Comparison of ENCODE assay signal across 7 cellular contexts in the genomic region with DNA sequence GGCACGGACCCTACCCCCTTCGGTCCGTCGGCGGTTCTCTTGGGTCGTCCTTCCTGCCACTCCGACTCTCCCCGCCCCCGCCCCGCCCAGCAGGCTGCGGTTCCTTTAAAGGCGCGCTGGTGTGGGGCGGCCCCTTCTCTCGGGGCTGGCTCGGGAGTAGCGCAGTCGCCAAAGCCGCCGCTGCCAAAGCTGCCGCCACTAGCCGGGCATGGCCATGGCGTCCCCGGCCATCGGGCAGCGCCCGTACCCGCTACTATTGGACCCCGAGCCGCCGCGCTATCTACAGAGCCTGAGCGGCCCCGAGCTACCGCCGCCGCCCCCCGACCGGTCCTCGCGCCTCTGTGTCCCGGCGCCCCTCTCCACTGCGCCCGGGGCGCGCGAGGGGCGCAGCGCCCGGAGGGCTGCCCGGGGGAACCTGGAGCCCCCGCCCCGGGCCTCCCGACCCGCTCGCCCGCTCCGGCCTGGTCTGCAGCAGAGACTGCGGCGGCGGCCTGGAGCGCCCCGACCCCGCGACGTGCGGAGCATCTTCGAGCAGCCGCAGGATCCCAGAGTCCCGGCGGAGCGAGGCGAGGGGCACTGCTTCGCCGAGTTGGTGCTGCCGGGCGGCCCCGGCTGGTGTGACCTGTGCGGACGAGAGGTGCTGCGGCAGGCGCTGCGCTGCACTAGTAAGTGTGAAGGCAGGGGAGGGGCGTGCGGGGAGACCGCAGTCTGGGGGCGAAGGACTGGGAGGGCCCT. TPM values are rescaled to one million over a fixed set of nuclear protein-coding genes. Genes with fewer than 3 reads are reported as not detected.
DNase-seq lines count a peak whose midpoint lies in the region; ATAC-seq and TF ChIP-seq lines count a peak whose summit lies in the region.

A gene with protein sequence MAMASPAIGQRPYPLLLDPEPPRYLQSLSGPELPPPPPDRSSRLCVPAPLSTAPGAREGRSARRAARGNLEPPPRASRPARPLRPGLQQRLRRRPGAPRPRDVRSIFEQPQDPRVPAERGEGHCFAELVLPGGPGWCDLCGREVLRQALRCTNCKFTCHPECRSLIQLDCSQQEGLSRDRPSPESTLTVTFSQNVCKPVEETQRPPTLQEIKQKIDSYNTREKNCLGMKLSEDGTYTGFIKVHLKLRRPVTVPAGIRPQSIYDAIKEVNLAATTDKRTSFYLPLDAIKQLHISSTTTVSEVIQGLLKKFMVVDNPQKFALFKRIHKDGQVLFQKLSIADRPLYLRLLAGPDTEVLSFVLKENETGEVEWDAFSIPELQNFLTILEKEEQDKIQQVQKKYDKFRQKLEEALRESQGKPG (plus strand): TSS at position 137 of the 735 bp plus-strand sequence. CDS start 72 bp downstream, at position 209.

- no peak within 1 kb of the TSS for H2BK15ac ChIP-seq in neuronal stem cell (ENCODE audit: low read length)

- no peaks in the 10 kb centered on the region for H3K9me3 Mint-ChIP-seq in activated T-helper 17 cell treated with anti-CD3 and anti-CD28 coated beads, Interleukin-2, amount 50 U/mL, for 72 hours

- H3K4ac ChIP-seq in neuronal stem cell (ENCODE audit: low read length), result no peak within 1 kb of the TSS

- peak within 1 kb of the TSS; percentile 70 for H3K27ac Mint-ChIP-seq in activated T-helper 17 cell treated with anti-CD3 and anti-CD28 coated beads, Interleukin-2, amount 50 U/mL, for 72 hours

- peak within 1 kb of the TSS; percentile 73 for H3K4me3 Mint-ChIP-seq in activated T-helper 17 cell treated with anti-CD3 and anti-CD28 coated beads, Interleukin-2, amount 50 U/mL, for 72 hours

- no peaks in the 10 kb centered on the region for H3K36me3 Mint-ChIP-seq in activated T-helper 17 cell treated with anti-CD3 and anti-CD28 coated beads, Interleukin-2, amount 50 U/mL, for 72 hours (ENCODE audit: low read depth)

- no peaks in the 10 kb centered on the region for H3K9me2 ChIP-seq in PC-3 (replicated peaks; ENCODE audit: low read length)

- H3K9ac ChIP-seq in PC-3 (ENCODE audit: low read length), result peak within 1 kb of the TSS; percentile 20; the same call in 1 of the 2 replicates
- no peak within 1 kb of the TSS for H3K9ac ChIP-seq in neuronal stem cell (ENCODE audit: low read depth, low read length, poor library complexity)

- H2AFZ ChIP-seq in PC-3 (ENCODE audit: low read length) (peak within 1 kb of the TSS; percentile 66), neuronal stem cell (ENCODE audit: low read length) (peak within 1 kb of the TSS; percentile 70)

- no peaks in the 10 kb centered on the region for H4K20me1 ChIP-seq in PC-3 (ENCODE audit: low read length)

- DNase-seq in PC-3 (peak; percentile 90), fibroblast of villous mesenchyme (ENCODE audit: low read depth) (peak; percentile 66), neuronal stem cell (ENCODE audit: low spot score) (peak; percentile 40), substantia nigra (lab: John Stamatoyannopoulos, UW) (peak in 38 of 49 donors; percentile 7 to 73 (median 28))

- no peaks in the 10 kb centered on the region for H3K27me3 ChIP-seq in PC-3 (ENCODE audit: low read length)
- H3K27me3 ChIP-seq in neuronal stem cell (ENCODE audit: control insufficient read depth in 3 of 3, insufficient read depth in 3 of 3, low read depth in 1 of 3, low read length in 3 of 3), result peaks cover 11 to 92% (median 47%) of the 10 kb centered on the region in 3 experiments

- intact Hi-C loops in PC-3 (cut with micrococcal nuclease), result loop anchor here (5.0 kb wide), 1 partner anchor 155 kb away; no protein-coding TSS in a partner anchor

- H2BK5ac ChIP-seq in neuronal stem cell (ENCODE audit: low read length), result no peak within 1 kb of the TSS

- BruUV-seq in PC-3 (replicated peaks; lab: Mats Ljungman, UMichigan), result no TSS peak

- no peak within 1 kb of the TSS for H2BK120ac ChIP-seq in neuronal stem cell (ENCODE audit: low read depth, low read length)

- ATAC-seq in GM18907 (IDR thresholded peaks at IDR 0.05; ENCODE audit: unreplicated experiment), result peak; percentile 59
- ATAC-seq in HG03064 (IDR thresholded peaks at IDR 0.05; ENCODE audit: low read depth, unreplicated experiment), result peak; percentile 44
- peak; percentile 71 for ATAC-seq in PC-3
- peak; percentile 71 for ATAC-seq in activated T-helper 17 cell treated with anti-CD3 and anti-CD28 coated beads, Interleukin-2, amount 50 U/mL, for 72 hours (replicated peaks)

- no peaks in the 10 kb centered on the region for H3K9me3 ChIP-seq in PC-3 (ENCODE audit: low read length)
- H3K9me3 ChIP-seq in neuronal stem cell (replicated peaks in 1 of 2; ENCODE audit: control insufficient read depth in 2 of 2, insufficient read depth in 1 of 2, low read depth in 1 of 2, low read length in 2 of 2), result no peaks in the 10 kb centered on the region

- peak within 1 kb of the TSS; percentile 31 for H3K23ac ChIP-seq in neuronal stem cell (ENCODE audit: low read depth, low read length, poor library complexity)

- H3F3A ChIP-seq in PC-3 (ENCODE audit: low read length, unreplicated experiment), result no peaks in the 10 kb centered on the region

- peak within 1 kb of the TSS; percentile 86 for H3K4me2 ChIP-seq in PC-3 (ENCODE audit: low read length)
- peak within 1 kb of the TSS; percentile 73 for H3K4me2 ChIP-seq in neuronal stem cell (ENCODE audit: insufficient read depth, low read length, poor library complexity, severe bottlenecking)

- WGBS in neuronal stem cell (ENCODE audit: extremely low coverage in 2 of 2, insufficient read length in 2 of 2, insufficient replicate concordance in 1 of 2), 2 donors, result no CpG with 5 or more reads among the region's 88 CpGs

- CTCF ChIA-PET in PC-3 (lab: Charles Lee), result interaction anchor here (0.6 kb wide), 1 partner anchor 33 kb away, joined by 3 read pairs; no protein-coding TSS in a partner anchor

- peaks cover 20% of the 10 kb centered on the region for H3K27me3 Mint-ChIP-seq in activated T-helper 17 cell treated with anti-CD3 and anti-CD28 coated beads, Interleukin-2, amount 50 U/mL, for 72 hours

- H2BK12ac ChIP-seq in neuronal stem cell (ENCODE audit: low read length), result no peak within 1 kb of the TSS

- peaks cover 51% of the 10 kb centered on the region for H3K4me1 ChIP-seq in PC-3 (ENCODE audit: insufficient read depth, low read length)
- H3K4me1 ChIP-seq in neuronal stem cell (ENCODE audit: control insufficient read depth in 2 of 2, insufficient read depth in 1 of 2, low read depth in 1 of 2, low read length in 2 of 2), result peaks cover 5 to 13% of the 10 kb centered on the region in 2 donors

- H3K14ac ChIP-seq in neuronal stem cell (ENCODE audit: low read length), result no peak within 1 kb of the TSS

- H3K79me2 ChIP-seq in PC-3 (ENCODE audit: low read length), result no peaks in the 10 kb centered on the region

- no peak within 1 kb of the TSS for H4K91ac ChIP-seq in neuronal stem cell (ENCODE audit: low read depth, low read length, poor library complexity)

- POLR2A ChIA-PET in PC-3 (lab: Charles Lee; ENCODE audit: unreplicated experiment), result no interaction called here

- TF ChIP-seq CTCF in PC-3 (conservative IDR thresholded peaks at IDR 0.05; ENCODE audit: low read depth, low read length), result no peak
- no peak for TF ChIP-seq CTCF in fibroblast of villous mesenchyme (IDR thresholded peaks at IDR 0.05; ENCODE audit: insufficient read depth, low read depth, low read length)

- H3K18ac ChIP-seq in neuronal stem cell (ENCODE audit: low read length), result peak within 1 kb of the TSS; percentile 68

- H4K8ac ChIP-seq in neuronal stem cell (ENCODE audit: low read depth, low read length), result no peak within 1 kb of the TSS

- H3K36me3 ChIP-seq in PC-3 (ENCODE audit: low read depth, low read length), result no peaks in the 10 kb centered on the region
- no peaks in the 10 kb centered on the region for H3K36me3 ChIP-seq in neuronal stem cell (replicated peaks in 1 of 2; ENCODE audit: control insufficient read depth in 2 of 2, insufficient read depth in 2 of 2, low read length in 2 of 2)

- no peaks in the 10 kb centered on the region for H3K79me1 ChIP-seq in neuronal stem cell (ENCODE audit: low read depth, low read length)

- H3K4me1 Mint-ChIP-seq in activated T-helper 17 cell treated with anti-CD3 and anti-CD28 coated beads, Interleukin-2, amount 50 U/mL, for 72 hours, result peaks cover 27% of the 10 kb centered on the region

- H3K27ac ChIP-seq in PC-3 (ENCODE audit: low read length) (no peak within 1 kb of the TSS), neuronal stem cell (replicated peaks; ENCODE audit: low read length) (no peak within 1 kb of the TSS), substantia nigra (ENCODE audit: low read depth, low read length, poor library complexity, severe bottlenecking) (no peak within 1 kb of the TSS)

- H3K4me3 ChIP-seq in PC-3 (ENCODE audit: low read length), result peak within 1 kb of the TSS; percentile 69
- H3K4me3 ChIP-seq in fibroblast of villous mesenchyme (ENCODE audit: low read depth, low read length), result peak within 1 kb of the TSS; percentile 60
- H3K4me3 ChIP-seq in neuronal stem cell (ENCODE audit: low read length in 2 of 2), result peak within 1 kb of the TSS in 1 of 2 donors; percentile 74

- H2AK5ac ChIP-seq in neuronal stem cell (ENCODE audit: low read depth, low read length), result no peak within 1 kb of the TSS

RNA-seq across cellular contexts. Expression of the gene that starts here (rescaled TPM):
- total RNA-seq in PC-3 (2014; rRNA removed) (15.5 and 16.0 TPM in 2 replicates), fibroblast of villous mesenchyme (0.86 and 1.6 TPM in 2 replicates)
- 100 to 1,000 TPM; 162 to 227 TPM for total RNA-seq in activated T-helper 17 cell treated with anti-CD3 and anti-CD28 coated beads, Interleukin-2, amount 50 U/mL, for 72 hours
- polyA plus RNA-seq in neuronal stem cell (2013, experiment 1 of 2), result 0.50 TPM
- polyA plus RNA-seq in neuronal stem cell (2013, experiment 2 of 2), result 0.51 TPM

Comparison
In these comparisons a context has a peak if more than half of its experiments do, and no peak if none do; other contexts are left out.
1. DNase-seq: peak in every context shown above with its lines; median percentile 90 in PC-3; 66 in fibroblast of villous mesenchyme; 40 in neuronal stem cell; 28 in substantia nigra.